8 cellular contexts compared by ENCODE assay signal in the genomic region with DNA sequence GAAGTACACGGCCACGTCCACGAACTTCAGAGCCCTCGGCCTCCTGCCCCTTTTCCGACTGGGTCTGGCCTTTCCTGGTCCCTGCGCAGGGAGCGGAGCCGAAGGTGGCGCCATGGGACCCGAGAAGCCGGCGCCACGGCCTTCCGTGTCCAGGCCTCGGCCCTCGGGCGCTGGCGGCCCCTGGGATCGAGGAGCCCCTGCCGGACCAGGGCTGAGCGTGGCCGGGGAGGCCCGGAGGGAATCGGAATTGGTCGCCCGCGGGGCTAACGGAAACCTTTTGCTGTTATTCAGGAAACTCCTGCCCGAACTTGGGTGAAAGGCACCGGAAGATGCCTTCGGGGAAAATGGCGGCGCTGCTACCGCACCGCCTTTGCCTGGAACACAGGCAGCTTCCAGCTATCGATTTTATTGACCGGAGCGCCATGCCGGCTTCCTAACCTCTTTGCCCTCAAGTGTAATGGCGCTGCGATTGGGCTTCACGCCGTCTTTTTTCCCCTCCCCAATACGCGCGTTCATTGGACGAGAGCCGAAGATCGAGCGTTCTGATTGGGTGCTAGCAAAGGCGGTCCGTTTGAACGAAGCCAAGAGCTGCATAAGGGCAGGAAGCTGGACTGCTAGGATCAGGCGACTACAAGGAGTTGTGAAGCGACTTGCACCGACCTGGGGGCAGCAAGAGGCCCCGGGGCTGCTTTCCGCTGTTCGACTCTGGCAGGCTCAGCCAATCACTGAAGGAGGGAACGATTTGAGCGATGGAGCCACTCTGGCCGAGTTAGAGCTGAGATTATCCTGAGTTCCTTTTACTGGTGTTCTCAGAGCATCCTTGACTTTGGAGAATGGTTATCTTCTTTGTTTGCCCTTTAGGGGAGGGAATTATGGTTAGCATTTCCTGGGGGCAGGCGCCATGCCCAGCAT. TPM values are rescaled to one million over a fixed set of nuclear protein-coding genes. Genes with fewer than 3 reads are reported as not detected.
DNase-seq lines count a peak whose midpoint lies in the region; ATAC-seq and TF ChIP-seq lines count a peak whose summit lies in the region.

A gene (minus strand): TSS at position 462 of the 912 bp plus-strand sequence. CDS start 348 bp downstream, at position 114.

- H3K27me3 ChIP-seq in right atrium auricular region (no peaks in the 10 kb centered on the region), psoas muscle (ENCODE audit: insufficient read depth in 3 of 3, low read length in 2 of 3) (no peaks in the 10 kb centered on the region), uterus (no peaks in the 10 kb centered on the region)

- TF ChIP-seq POLR2A in GM15510 (IDR thresholded peaks at IDR 0.05; ENCODE audit: borderline replicate concordance, extremely low read depth, insufficient read length), result peak; percentile 69
- TF ChIP-seq POLR2A in uterus (IDR thresholded peaks at IDR 0.05), result peak; percentile 19 to 43

- intact Hi-C loops in psoas muscle (cut with DNase I) (no loop called here), uterus (cut with DNase I; ENCODE audit: low total_unique reads) (no loop called here)

- TF ChIP-seq CTCF in right atrium auricular region (IDR thresholded peaks at IDR 0.05), result peak in 1 of 2 donors; percentile 14
- TF ChIP-seq CTCF in psoas muscle (IDR thresholded peaks at IDR 0.05), result no peak
- TF ChIP-seq CTCF in uterus (IDR thresholded peaks at IDR 0.05), result no peak

- no peaks in the 10 kb centered on the region for H3K9me3 ChIP-seq in right atrium auricular region
- H3K9me3 ChIP-seq in psoas muscle, result no peaks in the 10 kb centered on the region
- no peaks in the 10 kb centered on the region for H3K9me3 ChIP-seq in uterus

- H3K27ac ChIP-seq in angular gyrus (ENCODE audit: low read depth, low read length), result peak within 1 kb of the TSS; percentile 93
- peak within 1 kb of the TSS; percentile 96 to 97 for H3K27ac ChIP-seq in right atrium auricular region
- peak within 1 kb of the TSS; percentile 86 for H3K27ac ChIP-seq in psoas muscle
- H3K27ac ChIP-seq in uterus, result peak within 1 kb of the TSS; percentile 86 to 93

- DNase-seq in NCI-H187 (lab: John Stamatoyannopoulos, UW), result peak; percentile 81 to 86
- peak; percentile 76 to 96 (median 91) for DNase-seq in T-helper 2 cell
- DNase-seq in right atrium auricular region (ENCODE audit: low spot score), result peak; percentile 99
- peak; percentile 93 to 97 for DNase-seq in psoas muscle
- peak; percentile 95 to 97 for DNase-seq in uterus

- H3K36me3 ChIP-seq in right atrium auricular region, result peaks cover 9% of the 10 kb centered on the region
- peaks cover 0 to 38% of the 10 kb centered on the region in 2 donors for H3K36me3 ChIP-seq in psoas muscle (ENCODE audit: insufficient read depth in 1 of 2, low read depth in 1 of 2)
- H3K36me3 ChIP-seq in uterus, result no peaks in the 10 kb centered on the region

- ATAC-seq in HG02885 (IDR thresholded peaks at IDR 0.05; ENCODE audit: poor library complexity, unreplicated experiment) (peak; percentile 93), psoas muscle (peak; percentile 98 to 99 (median 98))

- 0 to 1% (median 1%) methylated on average over 52 to 63 of the region's 63 CpGs for WGBS in psoas muscle, 3 donors

- H3K4me1 ChIP-seq in right atrium auricular region (peaks cover 0 to 19% of the 10 kb centered on the region in 2 donors), psoas muscle (peaks cover 5% of the 10 kb centered on the region), uterus (no peaks in the 10 kb centered on the region)

- H3K4me3 ChIP-seq in right atrium auricular region, result peak within 1 kb of the TSS; percentile 83 to 96
- peak within 1 kb of the TSS; percentile 86 for H3K4me3 ChIP-seq in psoas muscle
- H3K4me3 ChIP-seq in uterus, result peak within 1 kb of the TSS; percentile 71 to 86

RNA-seq across cellular contexts. Expression of the gene that starts here (rescaled TPM):
- total RNA-seq in right atrium auricular region (1 to 10 TPM; 6.2 to 8.3 TPM), psoas muscle (1 to 10 TPM; 3.4 to 9.6 (median 5.8) TPM), uterus (10 to 100 TPM in 1 of 4 donors, 1 to 10 TPM in 3; 3.1 to 11.5 (median 7.0) TPM)
- 1 to 10 TPM; 3.6 to 6.1 (median 5.4) TPM for polyA plus RNA-seq in psoas muscle

Comparison
In these comparisons a context has a peak if more than half of its experiments do, and no peak if none do; other contexts are left out.
1. Peak in every context shown above with its lines: DNase-seq, ATAC-seq, H3K4me3 ChIP-seq and H3K27ac ChIP-seq.